1 cellular context compared by ENCODE assay signal in genomic region chr16:20740901-20741491, GRCh38.
A peak's percentile ranks its signal among the peaks of the same experiment; 100 is the strongest.
TF ChIP-seq lines count a peak whose summit lies in the region.

No MANE protein-coding gene starts in this region.

TF ChIP-seq in K562, 482 proteins besides CTCF, POLR2A, EP300 and RAD21 (continued from another document and continues in another):
- TF ChIP-seq, protein P1, sequence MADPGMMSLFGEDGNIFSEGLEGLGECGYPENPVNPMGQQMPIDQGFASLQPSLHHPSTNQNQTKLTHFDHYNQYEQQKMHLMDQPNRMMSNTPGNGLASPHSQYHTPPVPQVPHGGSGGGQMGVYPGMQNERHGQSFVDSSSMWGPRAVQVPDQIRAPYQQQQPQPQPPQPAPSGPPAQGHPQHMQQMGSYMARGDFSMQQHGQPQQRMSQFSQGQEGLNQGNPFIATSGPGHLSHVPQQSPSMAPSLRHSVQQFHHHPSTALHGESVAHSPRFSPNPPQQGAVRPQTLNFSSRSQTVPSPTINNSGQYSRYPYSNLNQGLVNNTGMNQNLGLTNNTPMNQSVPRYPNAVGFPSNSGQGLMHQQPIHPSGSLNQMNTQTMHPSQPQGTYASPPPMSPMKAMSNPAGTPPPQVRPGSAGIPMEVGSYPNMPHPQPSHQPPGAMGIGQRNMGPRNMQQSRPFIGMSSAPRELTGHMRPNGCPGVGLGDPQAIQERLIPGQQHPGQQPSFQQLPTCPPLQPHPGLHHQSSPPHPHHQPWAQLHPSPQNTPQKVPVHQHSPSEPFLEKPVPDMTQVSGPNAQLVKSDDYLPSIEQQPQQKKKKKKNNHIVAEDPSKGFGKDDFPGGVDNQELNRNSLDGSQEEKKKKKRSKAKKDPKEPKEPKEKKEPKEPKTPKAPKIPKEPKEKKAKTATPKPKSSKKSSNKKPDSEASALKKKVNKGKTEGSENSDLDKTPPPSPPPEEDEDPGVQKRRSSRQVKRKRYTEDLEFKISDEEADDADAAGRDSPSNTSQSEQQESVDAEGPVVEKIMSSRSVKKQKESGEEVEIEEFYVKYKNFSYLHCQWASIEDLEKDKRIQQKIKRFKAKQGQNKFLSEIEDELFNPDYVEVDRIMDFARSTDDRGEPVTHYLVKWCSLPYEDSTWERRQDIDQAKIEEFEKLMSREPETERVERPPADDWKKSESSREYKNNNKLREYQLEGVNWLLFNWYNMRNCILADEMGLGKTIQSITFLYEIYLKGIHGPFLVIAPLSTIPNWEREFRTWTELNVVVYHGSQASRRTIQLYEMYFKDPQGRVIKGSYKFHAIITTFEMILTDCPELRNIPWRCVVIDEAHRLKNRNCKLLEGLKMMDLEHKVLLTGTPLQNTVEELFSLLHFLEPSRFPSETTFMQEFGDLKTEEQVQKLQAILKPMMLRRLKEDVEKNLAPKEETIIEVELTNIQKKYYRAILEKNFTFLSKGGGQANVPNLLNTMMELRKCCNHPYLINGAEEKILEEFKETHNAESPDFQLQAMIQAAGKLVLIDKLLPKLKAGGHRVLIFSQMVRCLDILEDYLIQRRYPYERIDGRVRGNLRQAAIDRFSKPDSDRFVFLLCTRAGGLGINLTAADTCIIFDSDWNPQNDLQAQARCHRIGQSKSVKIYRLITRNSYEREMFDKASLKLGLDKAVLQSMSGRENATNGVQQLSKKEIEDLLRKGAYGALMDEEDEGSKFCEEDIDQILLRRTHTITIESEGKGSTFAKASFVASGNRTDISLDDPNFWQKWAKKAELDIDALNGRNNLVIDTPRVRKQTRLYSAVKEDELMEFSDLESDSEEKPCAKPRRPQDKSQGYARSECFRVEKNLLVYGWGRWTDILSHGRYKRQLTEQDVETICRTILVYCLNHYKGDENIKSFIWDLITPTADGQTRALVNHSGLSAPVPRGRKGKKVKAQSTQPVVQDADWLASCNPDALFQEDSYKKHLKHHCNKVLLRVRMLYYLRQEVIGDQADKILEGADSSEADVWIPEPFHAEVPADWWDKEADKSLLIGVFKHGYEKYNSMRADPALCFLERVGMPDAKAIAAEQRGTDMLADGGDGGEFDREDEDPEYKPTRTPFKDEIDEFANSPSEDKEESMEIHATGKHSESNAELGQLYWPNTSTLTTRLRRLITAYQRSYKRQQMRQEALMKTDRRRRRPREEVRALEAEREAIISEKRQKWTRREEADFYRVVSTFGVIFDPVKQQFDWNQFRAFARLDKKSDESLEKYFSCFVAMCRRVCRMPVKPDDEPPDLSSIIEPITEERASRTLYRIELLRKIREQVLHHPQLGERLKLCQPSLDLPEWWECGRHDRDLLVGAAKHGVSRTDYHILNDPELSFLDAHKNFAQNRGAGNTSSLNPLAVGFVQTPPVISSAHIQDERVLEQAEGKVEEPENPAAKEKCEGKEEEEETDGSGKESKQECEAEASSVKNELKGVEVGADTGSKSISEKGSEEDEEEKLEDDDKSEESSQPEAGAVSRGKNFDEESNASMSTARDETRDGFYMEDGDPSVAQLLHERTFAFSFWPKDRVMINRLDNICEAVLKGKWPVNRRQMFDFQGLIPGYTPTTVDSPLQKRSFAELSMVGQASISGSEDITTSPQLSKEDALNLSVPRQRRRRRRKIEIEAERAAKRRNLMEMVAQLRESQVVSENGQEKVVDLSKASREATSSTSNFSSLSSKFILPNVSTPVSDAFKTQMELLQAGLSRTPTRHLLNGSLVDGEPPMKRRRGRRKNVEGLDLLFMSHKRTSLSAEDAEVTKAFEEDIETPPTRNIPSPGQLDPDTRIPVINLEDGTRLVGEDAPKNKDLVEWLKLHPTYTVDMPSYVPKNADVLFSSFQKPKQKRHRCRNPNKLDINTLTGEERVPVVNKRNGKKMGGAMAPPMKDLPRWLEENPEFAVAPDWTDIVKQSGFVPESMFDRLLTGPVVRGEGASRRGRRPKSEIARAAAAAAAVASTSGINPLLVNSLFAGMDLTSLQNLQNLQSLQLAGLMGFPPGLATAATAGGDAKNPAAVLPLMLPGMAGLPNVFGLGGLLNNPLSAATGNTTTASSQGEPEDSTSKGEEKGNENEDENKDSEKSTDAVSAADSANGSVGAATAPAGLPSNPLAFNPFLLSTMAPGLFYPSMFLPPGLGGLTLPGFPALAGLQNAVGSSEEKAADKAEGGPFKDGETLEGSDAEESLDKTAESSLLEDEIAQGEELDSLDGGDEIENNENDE (IDR thresholded peaks at IDR 0.05; ENCODE audit: low read depth, low read length) = no peak
- TF ChIP-seq ZNF24 (IDR thresholded peaks at IDR 0.05) (no peak), SNRNP70 (optimal IDR thresholded peaks at IDR 0.05; ENCODE audit: low read depth, low read length) (no peak), ZNF778 (CRISPR knock-in tag; IDR thresholded peaks at IDR 0.05) (no peak), PCBP1 (IDR thresholded peaks at IDR 0.05; ENCODE audit: low read depth, low read length, poor library complexity, severe bottlenecking) (no peak), ZNF197 (CRISPR knock-in tag; IDR thresholded peaks at IDR 0.05; ENCODE audit: low read depth) (no peak), ZFX (CRISPR knock-in tag; IDR thresholded peaks at IDR 0.05) (no peak), RBM34 (IDR thresholded peaks at IDR 0.05; ENCODE audit: borderline replicate concordance, insufficient read depth, low read length) (no peak), BCOR (IDR thresholded peaks at IDR 0.05) (0 out of 2 replicates have a peak, but pooled peaks have one; percentile 23), NR3C1 (CRISPR knock-in tag; IDR thresholded peaks at IDR 0.05) (no peak), KDM5B (IDR thresholded peaks at IDR 0.05; ENCODE audit: insufficient replicate concordance, low read depth, low read length) (no peak), TRIM24 (IDR thresholded peaks at IDR 0.05) (no peak), MYC (IDR thresholded peaks at IDR 0.05; ENCODE audit: low read depth, low read length) (no peak), MYC (CRISPR knock-in tag; IDR thresholded peaks at IDR 0.05; ENCODE audit: borderline replicate concordance, low read depth) (peak; percentile 53; the same call in 1 of the 2 replicates), ZNF436 (CRISPR knock-in tag; IDR thresholded peaks at IDR 0.05) (no peak), MEF2A (IDR thresholded peaks at IDR 0.05; ENCODE audit: control insufficient read depth, low read depth, low read length) (no peak), NFATC3 (IDR thresholded peaks at IDR 0.05) (0 out of 2 replicates have a peak, but pooled peaks have one; percentile 22), SLC30A9 (CRISPR knock-in tag; IDR thresholded peaks at IDR 0.05) (no peak), ZKSCAN1 (IDR thresholded peaks at IDR 0.05; ENCODE audit: low read depth, low read length) (no peak), SMAD1 (IDR thresholded peaks at IDR 0.05; ENCODE audit: low read depth, low read length, partially characterized antibody) (no peak), PRDM10 (IDR thresholded peaks at IDR 0.05; ENCODE audit: partially characterized antibody) (no peak), HCFC1 (IDR thresholded peaks at IDR 0.05; ENCODE audit: low read depth, low read length) (no peak), AFF4 (CRISPR knock-in tag; IDR thresholded peaks at IDR 0.05) (peak; percentile 14; the same call in 1 of the 2 replicates), MYNN (IDR thresholded peaks at IDR 0.05) (no peak), MYNN (CRISPR knock-in tag; IDR thresholded peaks at IDR 0.05) (no peak), KDM4B (IDR thresholded peaks at IDR 0.05; ENCODE audit: borderline replicate concordance in 2 of 2, low read depth in 1 of 2) (no peak)
- TF ChIP-seq, protein P2, sequence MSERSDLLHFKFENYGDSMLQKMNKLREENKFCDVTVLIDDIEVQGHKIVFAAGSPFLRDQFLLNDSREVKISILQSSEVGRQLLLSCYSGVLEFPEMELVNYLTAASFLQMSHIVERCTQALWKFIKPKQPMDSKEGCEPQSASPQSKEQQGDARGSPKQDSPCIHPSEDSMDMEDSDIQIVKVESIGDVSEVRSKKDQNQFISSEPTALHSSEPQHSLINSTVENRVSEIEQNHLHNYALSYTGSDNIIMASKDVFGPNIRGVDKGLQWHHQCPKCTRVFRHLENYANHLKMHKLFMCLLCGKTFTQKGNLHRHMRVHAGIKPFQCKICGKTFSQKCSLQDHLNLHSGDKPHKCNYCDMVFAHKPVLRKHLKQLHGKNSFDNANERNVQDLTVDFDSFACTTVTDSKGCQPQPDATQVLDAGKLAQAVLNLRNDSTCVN (CRISPR knock-in tag; IDR thresholded peaks at IDR 0.05) = no peak
- TF ChIP-seq, protein P3, sequence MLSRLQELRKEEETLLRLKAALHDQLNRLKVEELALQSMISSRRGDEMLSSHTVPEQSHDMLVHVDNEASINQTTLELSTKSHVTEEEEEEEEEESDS (CRISPR knock-in tag; IDR thresholded peaks at IDR 0.05) = no peak
- TF ChIP-seq, protein P4, sequence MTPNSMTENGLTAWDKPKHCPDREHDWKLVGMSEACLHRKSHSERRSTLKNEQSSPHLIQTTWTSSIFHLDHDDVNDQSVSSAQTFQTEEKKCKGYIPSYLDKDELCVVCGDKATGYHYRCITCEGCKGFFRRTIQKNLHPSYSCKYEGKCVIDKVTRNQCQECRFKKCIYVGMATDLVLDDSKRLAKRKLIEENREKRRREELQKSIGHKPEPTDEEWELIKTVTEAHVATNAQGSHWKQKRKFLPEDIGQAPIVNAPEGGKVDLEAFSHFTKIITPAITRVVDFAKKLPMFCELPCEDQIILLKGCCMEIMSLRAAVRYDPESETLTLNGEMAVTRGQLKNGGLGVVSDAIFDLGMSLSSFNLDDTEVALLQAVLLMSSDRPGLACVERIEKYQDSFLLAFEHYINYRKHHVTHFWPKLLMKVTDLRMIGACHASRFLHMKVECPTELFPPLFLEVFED (CRISPR knock-in tag; conservative IDR thresholded peaks at IDR 0.05) = no peak
- TF ChIP-seq, protein P5, sequence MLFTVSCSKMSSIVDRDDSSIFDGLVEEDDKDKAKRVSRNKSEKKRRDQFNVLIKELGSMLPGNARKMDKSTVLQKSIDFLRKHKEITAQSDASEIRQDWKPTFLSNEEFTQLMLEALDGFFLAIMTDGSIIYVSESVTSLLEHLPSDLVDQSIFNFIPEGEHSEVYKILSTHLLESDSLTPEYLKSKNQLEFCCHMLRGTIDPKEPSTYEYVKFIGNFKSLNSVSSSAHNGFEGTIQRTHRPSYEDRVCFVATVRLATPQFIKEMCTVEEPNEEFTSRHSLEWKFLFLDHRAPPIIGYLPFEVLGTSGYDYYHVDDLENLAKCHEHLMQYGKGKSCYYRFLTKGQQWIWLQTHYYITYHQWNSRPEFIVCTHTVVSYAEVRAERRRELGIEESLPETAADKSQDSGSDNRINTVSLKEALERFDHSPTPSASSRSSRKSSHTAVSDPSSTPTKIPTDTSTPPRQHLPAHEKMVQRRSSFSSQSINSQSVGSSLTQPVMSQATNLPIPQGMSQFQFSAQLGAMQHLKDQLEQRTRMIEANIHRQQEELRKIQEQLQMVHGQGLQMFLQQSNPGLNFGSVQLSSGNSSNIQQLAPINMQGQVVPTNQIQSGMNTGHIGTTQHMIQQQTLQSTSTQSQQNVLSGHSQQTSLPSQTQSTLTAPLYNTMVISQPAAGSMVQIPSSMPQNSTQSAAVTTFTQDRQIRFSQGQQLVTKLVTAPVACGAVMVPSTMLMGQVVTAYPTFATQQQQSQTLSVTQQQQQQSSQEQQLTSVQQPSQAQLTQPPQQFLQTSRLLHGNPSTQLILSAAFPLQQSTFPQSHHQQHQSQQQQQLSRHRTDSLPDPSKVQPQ (CRISPR knock-in tag; IDR thresholded peaks at IDR 0.05; ENCODE audit: borderline replicate concordance) = no peak
